In genomic region chr3:89368846-89369245, GRCh38 we compare ENCODE assay signal across 19 cellular contexts.
DNase-seq lines count a peak whose midpoint lies in the region; ATAC-seq, FAIRE-seq and TF ChIP-seq lines count a peak whose summit lies in the region.
"Had no signal": no experiment of that assay in that cellular context is flagged by ENCODE, and none has a peak within 500 bp of the region (broad histone marks: within the 10 kb centered on the region; RNA-seq: fewer than 3 reads in every experiment).

No MANE protein-coding gene starts in this region.

- no peaks in the 10 kb centered on the region for H4K20me1 ChIP-seq in astrocyte (ENCODE audit: insufficient read depth, low read length)

- in situ Hi-C loops in Caki2 (cut with HindIII; ENCODE audit: low pct_unique_long_range_greater_than_20kb, low sequenced_read_pairs), result no loop called here
- in situ Hi-C loops in ACHN (cut with HindIII; ENCODE audit: low pct_ligation_motif_present, low pct_unique_long_range_greater_than_20kb, low sequenced_read_pairs), result no loop called here

- no peak overlapping the region for H3K9ac ChIP-seq in astrocyte (ENCODE audit: low read length)

- H3K4me1 ChIP-seq in astrocyte (ENCODE audit: insufficient read depth, low read length) (peaks cover 3% of the 10 kb centered on the region), foreskin keratinocyte (peaks cover 3% of the 10 kb centered on the region)

- FAIRE-seq in astrocyte (lab: Jason Lieb, UNC), result peak; percentile 39
- FAIRE-seq: D721Med, HepG2, HTR-8/SVneo had no signal

- peaks cover 3% of the 10 kb centered on the region for H3K36me3 Mint-ChIP-seq in astrocyte (ENCODE audit: low read depth, unreplicated experiment)
- H3K36me3 Mint-ChIP-seq: CD4-positive, alpha-beta memory T cell had no signal

- H3K36me3 ChIP-seq in astrocyte (ENCODE audit: insufficient read depth, low read length), result no peaks in the 10 kb centered on the region

- no peak overlapping the region for H3K4me2 ChIP-seq in astrocyte (ENCODE audit: low read length)
- H3K4me2 ChIP-seq: GM23338 had no signal

- no peaks in the 10 kb centered on the region for H3K79me2 ChIP-seq in astrocyte (ENCODE audit: insufficient read depth, low read length)

- no peak overlapping the region for H2AFZ ChIP-seq in astrocyte (ENCODE audit: low read depth, low read length)
- H2AFZ ChIP-seq: GM23338 had no signal

- H3K4me1 Mint-ChIP-seq in astrocyte (ENCODE audit: low read depth, unreplicated experiment), result peaks cover 6% of the 10 kb centered on the region
- H3K4me1 Mint-ChIP-seq: B cell; CD4-positive, alpha-beta memory T cell had no signal

- no peak overlapping the region for H3K4me3 ChIP-seq in astrocyte (ENCODE audit: insufficient read depth, low read depth, low read length)
- H3K4me3 ChIP-seq: GM23338 had no signal

- peaks cover 6% of the 10 kb centered on the region for H3K9me3 Mint-ChIP-seq in astrocyte (ENCODE audit: unreplicated experiment)

- no peaks in the 10 kb centered on the region for H3K27me3 Mint-ChIP-seq in astrocyte (ENCODE audit: low read depth, unreplicated experiment)
- H3K27me3 Mint-ChIP-seq: B cell; CD4-positive, alpha-beta memory T cell had no signal

- DNase-seq in Caki2 (ENCODE audit: low read depth), result peak; percentile 22
- peak; percentile 57 for DNase-seq in HT1080 (ENCODE audit: low read depth)
- no peak for DNase-seq in astrocyte (ENCODE audit: low read depth)
- DNase-seq in foreskin keratinocyte, result no peak
- DNase-seq in midbrain (lab: John Stamatoyannopoulos, UW), result no peak
- DNase-seq in ACHN, result no peak
- no peak for DNase-seq in stimulated activated CD8-positive, alpha-beta memory T cell treated with anti-CD3 and anti-CD28 coated beads, Interleukin-4, amount 100 ng/mL, for 48 hours
- no peak for DNase-seq in AG20443 (ENCODE audit: low spot score)
- DNase-seq: 8988T; C1 segment of cervical spinal cord; CD4-positive, alpha-beta memory T cell; DND-41; GF-D8; H7 had no signal

- H3K27me3 ChIP-seq in astrocyte (ENCODE audit: insufficient read depth, low read length) (peaks cover 3% of the 10 kb centered on the region), foreskin keratinocyte (no peaks in the 10 kb centered on the region)

- ATAC-seq in foreskin keratinocyte, result peak; percentile 58
- ATAC-seq: GM23338, HepG2 had no signal

- H3K27ac ChIP-seq in astrocyte (ENCODE audit: low read depth, low read length), result no peak overlapping the region
- H3K27ac ChIP-seq in foreskin keratinocyte, result no peak overlapping the region

- H3K9me3 ChIP-seq in astrocyte (ENCODE audit: insufficient read depth, low read depth, low read length), result no peaks in the 10 kb centered on the region

- no peak overlapping the region for H3K4me3 Mint-ChIP-seq in astrocyte (ENCODE audit: unreplicated experiment)
- H3K4me3 Mint-ChIP-seq: B cell; CD4-positive, alpha-beta memory T cell; GM23338 had no signal

- H3K27ac Mint-ChIP-seq in astrocyte (ENCODE audit: unreplicated experiment), result no peak overlapping the region
- H3K27ac Mint-ChIP-seq: B cell; CD4-positive, alpha-beta memory T cell; GM23338 had no signal

- TF ChIP-seq CTCF in astrocyte (IDR thresholded peaks at IDR 0.05; ENCODE audit: insufficient read depth, low read depth, low read length) (no peak), foreskin keratinocyte (conservative IDR thresholded peaks at IDR 0.05) (no peak)

Comparison
In these comparisons a context has a peak if more than half of its experiments do, and no peak if none do; other contexts are left out.
1. DNase-seq: peak in Caki2 (single experiment) and HT1080 (single experiment); none in astrocyte (single experiment), foreskin keratinocyte (0 of 2), midbrain (single experiment), ACHN (single experiment), stimulated activated CD8-positive, alpha-beta memory T cell treated with anti-CD3 and anti-CD28 coated beads, Interleukin-4, amount 100 ng/mL, for 48 hours (single experiment) and AG20443 (single experiment).